28 cellular contexts compared by ENCODE assay signal in the genomic region with DNA sequence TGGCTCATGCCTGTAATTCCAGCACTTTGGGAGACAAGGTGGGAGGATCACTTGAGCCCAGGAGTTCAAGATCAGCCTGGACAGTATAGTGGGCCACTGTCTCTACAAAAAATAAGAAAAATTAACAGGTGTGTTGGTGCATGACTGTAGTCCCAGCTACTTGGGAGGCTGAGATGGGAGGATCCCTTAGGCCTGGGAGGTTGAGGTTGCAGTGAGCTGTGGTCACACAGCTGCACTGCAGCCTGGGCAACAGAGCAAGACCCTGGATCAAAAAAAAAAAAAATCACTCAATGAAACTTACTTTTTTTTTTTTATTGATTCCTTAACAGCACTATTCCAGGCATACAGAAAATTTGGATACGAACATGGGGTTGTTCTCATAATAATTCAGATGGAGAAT.
"Had no signal": no experiment of that assay in that cellular context is flagged by ENCODE, and none has a peak within 500 bp of the region (broad histone marks: within the 10 kb centered on the region; RNA-seq: fewer than 3 reads in every experiment).

No MANE protein-coding gene starts in this region.

- H3K9me3 ChIP-seq: colonic mucosa, esophagus muscularis mucosa, esophagus squamous epithelium, gastrocnemius medialis, gastroesophageal sphincter, heart left ventricle, heart right ventricle had no signal

- H3K4me1 Mint-ChIP-seq: endodermal cell had no signal

- H3K27me3 ChIP-seq: colonic mucosa, dorsolateral prefrontal cortex, esophagus muscularis mucosa, esophagus squamous epithelium, foreskin keratinocyte, gastrocnemius medialis, gastroesophageal sphincter, heart left ventricle, heart right ventricle had no signal

- H3K4me1 ChIP-seq: colonic mucosa had no signal

- H3K4me3 Mint-ChIP-seq: dendritic cell treated with granulocyte-macrophage colony-stimulating factor and Interleukin-4, amounts not matched to agents 40 ng/mL and 50 ng/mL, for 4 days; effector memory CD8-positive, alpha-beta T cell; endodermal cell had no signal

- H3K4me3 ChIP-seq: colonic mucosa, coronary artery, dorsolateral prefrontal cortex, esophagus muscularis mucosa, esophagus squamous epithelium, gastrocnemius medialis, gastroesophageal sphincter, heart left ventricle, heart right ventricle had no signal

- H3K27me3 Mint-ChIP-seq: dendritic cell treated with granulocyte-macrophage colony-stimulating factor and Interleukin-4, amounts not matched to agents 40 ng/mL and 50 ng/mL, for 4 days; effector memory CD8-positive, alpha-beta T cell had no signal

- H3K9me3 Mint-ChIP-seq: dendritic cell treated with granulocyte-macrophage colony-stimulating factor and Interleukin-4, amounts not matched to agents 40 ng/mL and 50 ng/mL, for 4 days; effector memory CD8-positive, alpha-beta T cell; endodermal cell had no signal

- H3K27ac ChIP-seq: colonic mucosa, coronary artery, dorsolateral prefrontal cortex, epithelial cell of prostate, esophagus muscularis mucosa, esophagus squamous epithelium, foreskin keratinocyte, gastrocnemius medialis, gastroesophageal sphincter, heart left ventricle, heart right ventricle had no signal

- FAIRE-seq: colon, endothelial cell of umbilical vein, frontal cortex had no signal

- H3K36me3 ChIP-seq: colonic mucosa had no signal

- H3K27ac Mint-ChIP-seq: dendritic cell treated with granulocyte-macrophage colony-stimulating factor and Interleukin-4, amounts not matched to agents 40 ng/mL and 50 ng/mL, for 4 days; effector memory CD8-positive, alpha-beta T cell; endodermal cell had no signal

- DNase-seq: colonic mucosa; cortex of kidney; dermis blood vessel endothelial cell; dorsolateral prefrontal cortex; effector CD4-positive, alpha-beta T cell; effector CD8-positive, alpha-beta T cell; effector memory CD4-positive, alpha-beta T cell; effector memory CD8-positive, alpha-beta T cell; endodermal cell; erythroblast; esophagus squamous epithelium; foreskin fibroblast; foreskin keratinocyte; foreskin melanocyte; gastrocnemius medialis; glutamatergic neuron; head of caudate nucleus; heart left ventricle; heart right ventricle had no signal

- ATAC-seq: effector memory CD8-positive, alpha-beta T cell; esophagus mucosa; foreskin keratinocyte; gastrocnemius medialis; gastroesophageal sphincter; heart left ventricle; heart right ventricle had no signal
